9 cellular contexts compared by ENCODE assay signal in the genomic region with DNA sequence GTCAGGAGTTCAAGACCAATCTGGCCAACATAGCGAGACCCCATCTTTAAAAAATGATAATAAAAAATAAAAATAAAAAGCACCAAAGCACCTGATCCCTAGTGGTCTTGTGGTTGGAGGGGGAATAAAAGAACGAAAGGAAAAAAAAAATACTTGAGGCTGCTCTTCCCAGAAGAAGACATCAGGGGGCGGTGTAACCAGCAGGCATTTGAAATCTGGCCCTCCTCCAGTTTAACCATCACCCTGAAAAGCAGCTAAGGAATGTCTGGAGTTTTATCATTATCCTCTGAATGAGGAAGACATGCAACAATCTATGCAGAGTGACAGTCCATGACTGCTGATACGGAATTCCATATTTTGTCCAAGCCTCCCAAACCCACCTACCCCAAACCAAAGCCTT. TPM values are rescaled to one million over a fixed set of nuclear protein-coding genes. Genes with fewer than 3 reads are reported as not detected.
A peak's percentile ranks its signal among the peaks of the same experiment; 100 is the strongest.
DNase-seq lines count a peak whose midpoint lies in the region; ATAC-seq and TF ChIP-seq lines count a peak whose summit lies in the region.
"Had no signal": no experiment of that assay in that cellular context is flagged by ENCODE, and none has a peak within 500 bp of the region (broad histone marks: within the 10 kb centered on the region; RNA-seq: fewer than 3 reads in every experiment).

No MANE protein-coding gene starts in this region.

- dilution Hi-C loops in IMR-90 (cut with HindIII; ENCODE audit: low sequenced_read_pairs, unreplicated experiment), result no loop called here

- no peak overlapping the region for H3K18ac ChIP-seq in IMR-90 (ENCODE audit: low read depth, low read length)

- CTCF ChIA-PET in IMR-90 (lab: Yijun Ruan, JAX), result interaction anchor here (0.5 to 1.3 kb wide), 10 partner anchors 8 to 200 kb away, joined by 3 to 6 read pairs (median 3); no protein-coding TSS in a partner anchor

- peak overlapping the region; percentile 61 for H2AFZ ChIP-seq in IMR-90 (replicated peaks; ENCODE audit: low read length, poor library complexity)

- in situ Hi-C loops in IMR-90 (cut with MboI; ENCODE audit: low sequenced_read_pairs), result no loop called here

- no peak overlapping the region; the same call in 1 of the 2 replicates for H2BK120ac ChIP-seq in IMR-90 (ENCODE audit: low read depth, low read length)

- H3K27me3 ChIP-seq in IMR-90 (ENCODE audit: control insufficient read depth, insufficient read depth, low read length) (peaks cover 2% of the 10 kb centered on the region; the same call in 1 of the 2 replicates), body of pancreas (no peaks in the 10 kb centered on the region)

- H3K36me3 ChIP-seq in IMR-90 (ENCODE audit: control insufficient read depth, insufficient read depth, low read length) (no peaks in the 10 kb centered on the region), body of pancreas (replicated peaks in 1 of 2; ENCODE audit: insufficient read depth in 1 of 2, low read depth in 2 of 2) (no peaks in the 10 kb centered on the region)

- TF ChIP-seq CTCF in IMR-90 (conservative IDR thresholded peaks at IDR 0.05; ENCODE audit: low read depth, low read length) (peak; percentile 75), body of pancreas (IDR thresholded peaks at IDR 0.05) (peak in 5 of 7 experiments; percentile 10 to 26 (median 19)), mesothelial cell of epicardium (IDR thresholded peaks at IDR 0.05; ENCODE audit: unreplicated experiment) (peak; percentile 52)

- no CpG with 5 or more reads among the region's 4 CpGs for WGBS in IMR-90 (ENCODE audit: extremely low coverage in 2 of 2, insufficient read length in 1 of 2), 2 experiments
- 47 to 56% methylated on average over 4 of the region's 4 CpGs for WGBS in body of pancreas, 2 donors

- H3K23ac ChIP-seq in IMR-90 (ENCODE audit: low read depth, low read length), result no peak overlapping the region

- H3K9me1 ChIP-seq in IMR-90 (ENCODE audit: insufficient read depth, low read length), result peaks cover 6% of the 10 kb centered on the region; the same call in 1 of the 2 replicates

- no peak overlapping the region for H3K56ac ChIP-seq in IMR-90 (ENCODE audit: extremely low read depth, insufficient read depth, low read length)

- H3K9ac ChIP-seq in IMR-90 (ENCODE audit: low read depth, low read length), result no peak overlapping the region

- no peak overlapping the region for H2BK20ac ChIP-seq in IMR-90 (ENCODE audit: low read depth, low read length)

- H3K27ac ChIP-seq in IMR-90 (ENCODE audit: insufficient read depth, low read length), result no peak overlapping the region
- no peak overlapping the region for H3K27ac ChIP-seq in body of pancreas

- H3K36me3 Mint-ChIP-seq in mesothelial cell of epicardium, result no peaks in the 10 kb centered on the region
- no peaks in the 10 kb centered on the region for H3K36me3 Mint-ChIP-seq in stimulated activated effector memory CD8-positive, alpha-beta T cell treated with anti-CD3 and anti-CD28 coated beads, Interleukin-12 subunit alpha, Interleukin-12 subunit beta, amount 100 ng/mL, for 72 hours

- no peaks in the 10 kb centered on the region for H3K79me1 ChIP-seq in IMR-90 (ENCODE audit: low read depth in 1 of 2, low read length in 2 of 2)

- TF ChIP-seq RAD21 in IMR-90 (IDR thresholded peaks at IDR 0.05; ENCODE audit: low read length), result peak; percentile 47

- H2BK15ac ChIP-seq in IMR-90 (ENCODE audit: low read depth, low read length), result no peak overlapping the region

- H3K4me1 ChIP-seq in IMR-90 (ENCODE audit: control insufficient read depth, insufficient read depth, low read length) (peaks cover 3% of the 10 kb centered on the region), body of pancreas (peaks cover 13% of the 10 kb centered on the region)

- H2BK5ac ChIP-seq in IMR-90 (ENCODE audit: low read depth, low read length, poor library complexity, severe bottlenecking), result no peak overlapping the region

- 0 out of 2 replicates have a peak overlapping the region, but pooled peaks have one; percentile 34 for H4K91ac ChIP-seq in IMR-90 (ENCODE audit: insufficient read depth, low read depth, low read length)

- no peaks in the 10 kb centered on the region for H3K9me3 ChIP-seq in IMR-90 (ENCODE audit: control insufficient read depth, insufficient read depth, low read length)
- no peaks in the 10 kb centered on the region for H3K9me3 ChIP-seq in body of pancreas

- H3K4ac ChIP-seq in IMR-90 (ENCODE audit: low read depth, low read length), result peak overlapping the region; percentile 42; the same call in 1 of the 2 replicates

- H3K4me3 ChIP-seq in IMR-90 (ENCODE audit: insufficient read depth, low read depth, low read length), result no peak overlapping the region
- H3K4me3 ChIP-seq in body of pancreas, result no peak overlapping the region

- H2AK9ac ChIP-seq in IMR-90 (replicated peaks; ENCODE audit: low read depth, low read length, poor library complexity), result peak overlapping the region; percentile 52

- H3K4me2 ChIP-seq in IMR-90 (ENCODE audit: low read depth, low read length), result no peak overlapping the region

- intact Hi-C loops in IMR-90 (cut with micrococcal nuclease) (no loop called here), body of pancreas (cut with DNase I) (no loop called here)

- no peak overlapping the region for H3K4me3 Mint-ChIP-seq in mesothelial cell of epicardium
- H3K4me3 Mint-ChIP-seq in stimulated activated effector memory CD8-positive, alpha-beta T cell treated with anti-CD3 and anti-CD28 coated beads, Interleukin-12 subunit alpha, Interleukin-12 subunit beta, amount 100 ng/mL, for 72 hours, result no peak overlapping the region

- ATAC-seq in IMR-90 (ENCODE audit: low read depth) (peak; percentile 58), body of pancreas (no peak), HG03439 (IDR thresholded peaks at IDR 0.05; ENCODE audit: unreplicated experiment) (no peak)
- no peak for ATAC-seq in stimulated activated effector memory CD8-positive, alpha-beta T cell treated with anti-CD3 and anti-CD28 coated beads, Interleukin-12 subunit alpha, Interleukin-12 subunit beta, amount 100 ng/mL, for 72 hours

- no peaks in the 10 kb centered on the region for H4K20me1 ChIP-seq in IMR-90 (ENCODE audit: insufficient read depth, low read length)

- H4K5ac ChIP-seq in IMR-90 (ENCODE audit: low read depth, low read length), result no peak overlapping the region

- peaks cover 2% of the 10 kb centered on the region for H3K4me1 Mint-ChIP-seq in mesothelial cell of epicardium
- H3K4me1 Mint-ChIP-seq in stimulated activated effector memory CD8-positive, alpha-beta T cell treated with anti-CD3 and anti-CD28 coated beads, Interleukin-12 subunit alpha, Interleukin-12 subunit beta, amount 100 ng/mL, for 72 hours, result peaks cover 11% of the 10 kb centered on the region

- H3K27ac Mint-ChIP-seq in mesothelial cell of epicardium, result no peak overlapping the region
- H3K27ac Mint-ChIP-seq in stimulated activated effector memory CD8-positive, alpha-beta T cell treated with anti-CD3 and anti-CD28 coated beads, Interleukin-12 subunit alpha, Interleukin-12 subunit beta, amount 100 ng/mL, for 72 hours, result no peak overlapping the region

- no peak overlapping the region for H3K14ac ChIP-seq in IMR-90 (replicated peaks; ENCODE audit: low read depth, low read length)

- H3K9me3 Mint-ChIP-seq in mesothelial cell of epicardium, result no peaks in the 10 kb centered on the region
- H3K9me3 Mint-ChIP-seq in stimulated activated effector memory CD8-positive, alpha-beta T cell treated with anti-CD3 and anti-CD28 coated beads, Interleukin-12 subunit alpha, Interleukin-12 subunit beta, amount 100 ng/mL, for 72 hours, result no peaks in the 10 kb centered on the region

- peak; percentile 81 for DNase-seq in EH (ENCODE audit: low read depth)
- peak; percentile 62 for DNase-seq in IMR-90
- DNase-seq in body of pancreas, result no peak
- no peak for DNase-seq in mesothelial cell of epicardium (ENCODE audit: low spot score in 2 of 2, unreplicated experiment in 2 of 2)
- no peak for DNase-seq in stimulated activated effector memory CD8-positive, alpha-beta T cell treated with anti-CD3 and anti-CD28 coated beads, Interleukin-12 subunit alpha, Interleukin-12 subunit beta, amount 100 ng/mL, for 72 hours (ENCODE audit: low spot score in 2 of 2)
- no peak for DNase-seq in ureter (ENCODE audit: low spot score)
- DNase-seq in NCI-H1436 (lab: John Stamatoyannopoulos, UW), result no peak
- DNase-seq: T-helper 1 cell had no signal

- no peaks in the 10 kb centered on the region for H3K27me3 Mint-ChIP-seq in mesothelial cell of epicardium (ENCODE audit: low read depth)

- H2AK5ac ChIP-seq in IMR-90 (ENCODE audit: low read depth, low read length), result no peak overlapping the region; the same call in 1 of the 2 replicates

- BruUV-seq in IMR-90 (replicated peaks; lab: Mats Ljungman, UMichigan), result no TSS peak

- no peak for TF ChIP-seq POLR2A in IMR-90 (IDR thresholded peaks at IDR 0.05; ENCODE audit: low read depth, low read length)
- TF ChIP-seq POLR2A in body of pancreas (IDR thresholded peaks at IDR 0.05), result no peak

- POLR2A ChIA-PET in IMR-90 (lab: Charles Lee; ENCODE audit: unreplicated experiment), result no interaction called here

- no peak overlapping the region for H4K8ac ChIP-seq in IMR-90 (ENCODE audit: low read depth in 2 of 2, low read length in 2 of 2)

TF ChIP-seq in IMR-90, 13 proteins besides CTCF, POLR2A, EP300 and RAD21:
- TF ChIP-seq MAZ (IDR thresholded peaks at IDR 0.05; ENCODE audit: borderline replicate concordance, low read depth, low read length) (no peak), SMC3 (IDR thresholded peaks at IDR 0.05; ENCODE audit: low read depth, low read length) (peak; percentile 27; the same call in 1 of the 2 replicates)

RNA-seq across cellular contexts. Expression of gene KCTD17, which starts 5.6 kb away (rescaled TPM):
- 28.3 and 29.2 TPM in 2 replicates for total RNA-seq in IMR-90 (2012; rRNA removed)
- polyA plus RNA-seq in IMR-90 (2012; rRNA removed), result 37.3 and 37.8 TPM in 2 replicates
- 26.9 and 44.6 TPM in 2 replicates for polyA plus RNA-seq in IMR-90 (2012; cell fraction: cytosol; rRNA removed)
- polyA plus RNA-seq in IMR-90 (2012; cell fraction: nucleus; rRNA removed; ENCODE audit: low replicate concordance), result 48.0 and 87.9 TPM in 2 replicates
- total RNA-seq in body of pancreas, result 1 to 10 TPM; 3.6 to 8.3 TPM
- total RNA-seq in mesothelial cell of epicardium, result 34.9 to 42.2 TPM (median 41.0 TPM) in 3 replicates
- total RNA-seq in ureter, result 37.2 TPM

RNA-seq across cellular contexts. Expression of gene MPST, which starts 26.4 kb away (rescaled TPM):
- total RNA-seq in IMR-90 (2012; rRNA removed), result 19.2 and 22.5 TPM in 2 replicates
- polyA plus RNA-seq in IMR-90 (2012; rRNA removed), result 43.0 and 60.2 TPM in 2 replicates
- polyA plus RNA-seq in IMR-90 (2012; cell fraction: cytosol; rRNA removed), result 54.5 and 93.1 TPM in 2 replicates
- 48.0 and 88.6 TPM in 2 replicates for polyA plus RNA-seq in IMR-90 (2012; cell fraction: nucleus; rRNA removed; ENCODE audit: low replicate concordance)
- 100 to 1,000 TPM; 173 TPM for total RNA-seq in body of pancreas
- 55.8 to 61.5 TPM (median 60.8 TPM) in 3 replicates for total RNA-seq in mesothelial cell of epicardium
- 42.7 TPM for total RNA-seq in ureter

RNA-seq across cellular contexts. Expression of gene TST, which starts 26.7 kb away (rescaled TPM):
- total RNA-seq in IMR-90 (2012; rRNA removed) (26.9 and 31.7 TPM in 2 replicates), body of pancreas (10 to 100 TPM; 73.8 to 91.1 TPM), mesothelial cell of epicardium (21.3 to 22.6 TPM (median 21.4 TPM) in 3 replicates), ureter (53.4 TPM)
- polyA plus RNA-seq in IMR-90 (2012; rRNA removed), result 37.7 and 44.0 TPM in 2 replicates
- polyA plus RNA-seq in IMR-90 (2012; cell fraction: cytosol; rRNA removed), result 54.2 and 60.4 TPM in 2 replicates
- 17.1 and 33.6 TPM in 2 replicates for polyA plus RNA-seq in IMR-90 (2012; cell fraction: nucleus; rRNA removed; ENCODE audit: low replicate concordance)

Comparison
In these comparisons a context has a peak if more than half of its experiments do, and no peak if none do; other contexts are left out.
1. DNase-seq: peak in EH (single experiment) and IMR-90 (single experiment); none in body of pancreas (0 of 4), mesothelial cell of epicardium (0 of 2), stimulated activated effector memory CD8-positive, alpha-beta T cell treated with anti-CD3 and anti-CD28 coated beads, Interleukin-12 subunit alpha, Interleukin-12 subunit beta, amount 100 ng/mL, for 72 hours (0 of 2), ureter (single experiment) and NCI-H1436 (single experiment).
2. CTCF ChIP-seq: peak in every context shown above with its lines; median percentile 75 in IMR-90; 52 in mesothelial cell of epicardium; 19 in body of pancreas.